Comparison of ENCODE assay signal across 10 cellular contexts in the genomic region with DNA sequence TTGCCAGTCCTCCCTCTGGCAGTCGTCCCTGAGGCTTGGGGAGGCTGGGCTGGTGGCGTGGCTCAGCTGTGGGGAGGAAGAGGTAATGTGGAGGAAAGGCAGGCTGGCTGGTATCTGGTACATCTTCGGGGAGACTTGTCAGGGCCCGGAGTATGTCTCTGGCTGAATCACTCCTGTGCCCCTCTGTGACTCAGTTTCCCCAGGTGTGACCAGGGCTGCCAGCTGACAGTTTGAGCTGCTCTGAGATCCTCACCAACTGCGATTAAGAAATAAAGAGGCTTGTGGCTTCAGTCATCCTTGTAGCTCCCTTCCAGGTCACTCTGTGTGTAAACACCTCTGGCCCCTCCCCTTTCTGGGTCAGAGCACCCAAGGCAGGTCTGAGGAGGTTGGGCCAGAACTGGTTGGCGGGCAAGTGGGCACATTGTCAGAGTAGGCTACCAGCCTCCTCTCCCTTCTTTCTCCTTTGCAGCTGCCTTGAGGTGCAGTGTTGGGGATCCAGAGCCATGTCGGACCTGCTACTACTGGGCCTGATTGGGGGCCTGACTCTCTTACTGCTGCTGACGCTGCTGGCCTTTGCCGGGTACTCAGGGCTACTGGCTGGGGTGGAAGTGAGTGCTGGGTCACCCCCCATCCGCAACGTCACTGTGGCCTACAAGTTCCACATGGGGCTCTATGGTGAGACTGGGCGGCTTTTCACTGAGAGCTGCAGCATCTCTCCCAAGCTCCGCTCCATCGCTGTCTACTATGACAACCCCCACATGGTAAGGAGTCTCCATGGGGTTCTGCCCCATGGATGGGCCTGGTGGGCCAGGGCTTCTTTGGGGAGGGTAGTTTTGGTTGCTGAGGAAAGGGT. TPM values are rescaled to one million over a fixed set of nuclear protein-coding genes. Genes with fewer than 3 reads are reported as not detected.
A peak's percentile ranks its signal among the peaks of the same experiment; 100 is the strongest.
DNase-seq lines count a peak whose midpoint lies in the region; ATAC-seq and TF ChIP-seq lines count a peak whose summit lies in the region.
"Had no signal": no experiment of that assay in that cellular context is flagged by ENCODE, and none has a peak within 500 bp of the region (broad histone marks: within the 10 kb centered on the region; RNA-seq: fewer than 3 reads in every experiment).

No MANE protein-coding gene starts in this region.

- H3K27me3 Mint-ChIP-seq in naive B cell, result no peaks in the 10 kb centered on the region

- DNase-seq in left ventricle myocardium inferior (peak; percentile 3), Right ventricle myocardium superior (no peak), naive B cell (no peak), upper lobe of right lung (peak; percentile 55), BE2C (no peak), DMS 273 (lab: John Stamatoyannopoulos, UW; ENCODE audit: unreplicated experiment) (no peak)
- peak in 1 of 2 donors; percentile 60 for DNase-seq in activated naive CD4-positive, alpha-beta T cell treated with anti-CD3 and anti-CD28 coated beads, Interleukin-2, amount 50 U/mL, for 72 hours (ENCODE audit: low spot score in 2 of 2)
- DNase-seq in effector CD8-positive, alpha-beta T cell (lab: John Stamatoyannopoulos, UW), result no peak
- DNase-seq: HCEC 1CT, kidney glomerular epithelial cell had no signal

- H3K4me3 ChIP-seq in left ventricle myocardium inferior, result no peak overlapping the region
- no peak overlapping the region for H3K4me3 ChIP-seq in upper lobe of right lung
- H3K4me3 ChIP-seq in BE2C (ENCODE audit: low read depth, low read length), result no peak overlapping the region

- H3K4me3 Mint-ChIP-seq in naive B cell, result peak overlapping the region in 3 of 8 donors; percentile 69 to 89 (median 72)

- H3K4me1 Mint-ChIP-seq in naive B cell, result peaks cover 50 to 85% (median 82%) of the 10 kb centered on the region in 3 donors

- H3K36me3 Mint-ChIP-seq in activated naive CD4-positive, alpha-beta T cell treated with anti-CD3 and anti-CD28 coated beads, Interleukin-2, amount 50 U/mL, for 72 hours, result peaks cover 11 to 17% of the 10 kb centered on the region in 2 donors
- peaks cover 0 to 11% of the 10 kb centered on the region in 2 donors for H3K36me3 Mint-ChIP-seq in naive B cell

- intact Hi-C loops in left ventricle myocardium inferior (cut with micrococcal nuclease), result no loop called here
- intact Hi-C loops in Right ventricle myocardium superior (cut with DNase I), result no loop called here
- intact Hi-C loops in upper lobe of right lung (cut with DNase I), result no loop called here

- ATAC-seq in Right ventricle myocardium superior (ENCODE audit: poor library complexity), result no peak
- peak in 1 of 2 donors; percentile 1 for ATAC-seq in activated naive CD4-positive, alpha-beta T cell treated with anti-CD3 and anti-CD28 coated beads, Interleukin-2, amount 50 U/mL, for 72 hours
- no peak for ATAC-seq in naive B cell (ENCODE audit: low read depth in 2 of 2)
- no peak for ATAC-seq in upper lobe of right lung

- no peaks in the 10 kb centered on the region for H3K9me3 ChIP-seq in left ventricle myocardium inferior (replicated peaks)
- no peaks in the 10 kb centered on the region for H3K9me3 ChIP-seq in upper lobe of right lung
- no peaks in the 10 kb centered on the region for H3K9me3 ChIP-seq in BE2C

- H3K27me3 ChIP-seq in left ventricle myocardium inferior (ENCODE audit: low read depth) (no peaks in the 10 kb centered on the region), upper lobe of right lung (no peaks in the 10 kb centered on the region), BE2C (no peaks in the 10 kb centered on the region)

- TF ChIP-seq CTCF in left ventricle myocardium inferior (IDR thresholded peaks at IDR 0.05; ENCODE audit: borderline replicate concordance) (no peak), upper lobe of right lung (IDR thresholded peaks at IDR 0.05) (no peak), BE2C (IDR thresholded peaks at IDR 0.05; ENCODE audit: low read depth, low read length) (no peak)

- no peaks in the 10 kb centered on the region for H3K9me3 Mint-ChIP-seq in activated naive CD4-positive, alpha-beta T cell treated with anti-CD3 and anti-CD28 coated beads, Interleukin-2, amount 50 U/mL, for 72 hours
- no peaks in the 10 kb centered on the region for H3K9me3 Mint-ChIP-seq in naive B cell

- H3K27ac ChIP-seq in left ventricle myocardium inferior (replicated peaks) (no peak overlapping the region), upper lobe of right lung (no peak overlapping the region)

- H3K36me3 ChIP-seq in left ventricle myocardium inferior (peaks cover 24% of the 10 kb centered on the region), upper lobe of right lung (peaks cover 6% of the 10 kb centered on the region), BE2C (no peaks in the 10 kb centered on the region)

- H3K4me1 ChIP-seq in left ventricle myocardium inferior (peaks cover 77% of the 10 kb centered on the region), upper lobe of right lung (peaks cover 37% of the 10 kb centered on the region), BE2C (no peaks in the 10 kb centered on the region)

- peak overlapping the region; percentile 40 to 91 for H3K27ac Mint-ChIP-seq in activated naive CD4-positive, alpha-beta T cell treated with anti-CD3 and anti-CD28 coated beads, Interleukin-2, amount 50 U/mL, for 72 hours
- peak overlapping the region; percentile 16 to 84 (median 56) for H3K27ac Mint-ChIP-seq in naive B cell

RNA-seq across cellular contexts. Expression of gene TEX264, which starts 3.0 kb away (rescaled TPM):
- total RNA-seq in left ventricle myocardium inferior (33.9 TPM), Right ventricle myocardium superior (34.7 TPM), upper lobe of right lung (51.0 TPM)
- 10 to 100 TPM; 25.7 to 44.0 TPM for total RNA-seq in activated naive CD4-positive, alpha-beta T cell treated with anti-CD3 and anti-CD28 coated beads, Interleukin-2, amount 50 U/mL, for 72 hours
- 100 to 1,000 TPM in 2 of 6 donors, 10 to 100 TPM in 4; 69.7 to 101 (median 87.2) TPM for polyA plus RNA-seq in naive B cell (ENCODE audit: low read depth in 6 of 6)
- 51.9 TPM for polyA plus RNA-seq in BE2C (2012; ENCODE audit: insufficient read depth, insufficient read length, low read depth)

RNA-seq across cellular contexts. Expression of gene GRM2, which starts 32.8 kb away (rescaled TPM):
- total RNA-seq in left ventricle myocardium inferior (0.41 TPM), Right ventricle myocardium superior (0.08 TPM), upper lobe of right lung (0.49 TPM)
- under 1 TPM; 0.16 to 0.54 TPM for total RNA-seq in activated naive CD4-positive, alpha-beta T cell treated with anti-CD3 and anti-CD28 coated beads, Interleukin-2, amount 50 U/mL, for 72 hours
- polyA plus RNA-seq in naive B cell (ENCODE audit: low read depth in 6 of 6), result under 1 TPM in 2 of 6 donors, not detected in 4; 0.07 to 0.15 TPM
- 1.3 TPM for polyA plus RNA-seq in BE2C (2012; ENCODE audit: insufficient read depth, insufficient read length, low read depth)

Comparison
In these comparisons a context has a peak if more than half of its experiments do, and no peak if none do; other contexts are left out.
1. DNase-seq: peak in left ventricle myocardium inferior (single experiment) and upper lobe of right lung (single experiment); none in Right ventricle myocardium superior (single experiment), naive B cell (single experiment), BE2C (single experiment), DMS 273 (single experiment) and effector CD8-positive, alpha-beta T cell (single experiment).